Comparison of ENCODE assay signal across 26 cellular contexts in genomic region chr20:44098256-44098630, GRCh38.
DNase-seq lines count a peak whose midpoint lies in the region; ATAC-seq, FAIRE-seq and TF ChIP-seq lines count a peak whose summit lies in the region.
"Had no signal": no experiment of that assay in that cellular context is flagged by ENCODE, and none has a peak within 500 bp of the region (broad histone marks: within the 10 kb centered on the region; RNA-seq: fewer than 3 reads in every experiment).

No MANE protein-coding gene starts in this region.

- no peaks in the 10 kb centered on the region for H3K36me3 Mint-ChIP-seq in activated CD4-positive, alpha-beta T cell treated with anti-CD3 and anti-CD28 coated beads, Interleukin-2, amount 10 ng/mL, durations not matched to agents 24 days and 14 days (ENCODE audit: low read depth)
- H3K36me3 Mint-ChIP-seq: CD14-positive monocyte; CD8-positive, alpha-beta memory T cell had no signal

- no peaks in the 10 kb centered on the region for H3K4me1 Mint-ChIP-seq in activated CD4-positive, alpha-beta T cell treated with anti-CD3 and anti-CD28 coated beads, Interleukin-2, amount 10 ng/mL, durations not matched to agents 24 days and 14 days
- H3K4me1 Mint-ChIP-seq: CD14-positive monocyte; CD8-positive, alpha-beta memory T cell; GM23338; H9 had no signal

- CTCF ChIA-PET in K562 (lab: Yijun Ruan, JAX; ENCODE audit: low intra/inter-chr PET ratio): no interaction called here

- H3K4me2 ChIP-seq in K562 (ENCODE audit: insufficient read depth, low read length): no peak overlapping the region
- H3K4me2 ChIP-seq: BLaER1 treated with 17β-estradiol and CSF1 and Interleukin-3, amounts not matched to agents 10 nM and 100 nM; GM23338 had no signal

- no peaks in the 10 kb centered on the region for H3K79me2 ChIP-seq in K562 (ENCODE audit: control insufficient read depth, insufficient read depth, low read length)

- no peak overlapping the region for H3K27ac Mint-ChIP-seq in activated CD4-positive, alpha-beta T cell treated with anti-CD3 and anti-CD28 coated beads, Interleukin-2, amount 10 ng/mL, durations not matched to agents 24 days and 14 days
- H3K27ac Mint-ChIP-seq: CD14-positive monocyte; CD4-positive, alpha-beta T cell; GM23338 had no signal

- H3K9me1 ChIP-seq in K562 (ENCODE audit: control insufficient read depth, insufficient read depth, low read length): no peaks in the 10 kb centered on the region

- ATAC-seq in Right ventricle myocardium inferior: no peak
- ATAC-seq in K562: peak; percentile 37; the same call in 2 of the 3 replicates
- ATAC-seq: GM23338, HCT116 had no signal

- no peak for TF ChIP-seq EP300 in K562 (IDR thresholded peaks at IDR 0.05; ENCODE audit: low read length)

- peak overlapping the region; percentile 11 for H3K27ac ChIP-seq in cardiac muscle cell
- 0 out of 3 replicates have a peak overlapping the region, but pooled peaks have one; percentile 21 for H3K27ac ChIP-seq in K562 (ENCODE audit: extremely low read depth, low read depth, low read length)
- no peak overlapping the region for H3K27ac ChIP-seq in spleen
- H3K27ac ChIP-seq: 22Rv1; BLaER1 treated with 17β-estradiol and CSF1 and Interleukin-3, amounts not matched to agents 10 nM and 100 nM had no signal

- H4K20me1 ChIP-seq in K562 (replicated peaks; ENCODE audit: control insufficient read depth, insufficient read depth, low read length): 0 out of 2 replicates have a peak, but pooled peaks cover under 1% of the 10 kb centered on the region
- H4K20me1 ChIP-seq: BLaER1 treated with 17β-estradiol and CSF1 and Interleukin-3, amounts not matched to agents 10 nM and 100 nM had no signal

- H3K9ac ChIP-seq in K562 (ENCODE audit: insufficient read depth in 1 of 2, low read depth in 2 of 2, low read length in 2 of 2): no peak overlapping the region
- H3K9ac ChIP-seq: BLaER1 treated with 17β-estradiol and CSF1 and Interleukin-3, amounts not matched to agents 10 nM and 100 nM had no signal

- no peaks in the 10 kb centered on the region for H3K27me3 ChIP-seq in cardiac muscle cell
- no peaks in the 10 kb centered on the region; a peak in 1 of 5 replicates for H3K27me3 ChIP-seq in K562 (ENCODE audit: control insufficient read depth in 2 of 2, insufficient read depth in 2 of 2, low read length in 2 of 2)
- peaks cover 0 to 29% (median 4%) of the 10 kb centered on the region in 7 donors for H3K27me3 ChIP-seq in spleen (replicated peaks in 1 of 7)
- H3K27me3 ChIP-seq: BE2C had no signal

- intact Hi-C loops in Right ventricle myocardium inferior (cut with DNase I) (no loop called here), K562 (cut with micrococcal nuclease) (no loop called here), spleen (cut with DNase I; ENCODE audit: low total_unique reads) (no loop called here)
- intact Hi-C loops in activated CD4-positive, alpha-beta T cell treated with anti-CD3 and anti-CD28 coated beads, Interleukin-2, amount 10 ng/mL, durations not matched to agents 24 days and 14 days (cut with micrococcal nuclease): no loop called here

- in situ Hi-C loops in K562 (cut with MboI): no loop called here

- TF ChIP-seq POLR2A in K562 (conservative IDR thresholded peaks at IDR 0.05): no peak
- no peak for TF ChIP-seq POLR2A in spleen (IDR thresholded peaks at IDR 0.05)

- no peak for TF ChIP-seq RAD21 in K562 (CRISPR knock-in tag; conservative IDR thresholded peaks at IDR 0.05 in 1 of 2, IDR thresholded peaks at IDR 0.05 in 1 of 2)

- H3K4me1 ChIP-seq in cardiac muscle cell (ENCODE audit: low read depth) (peaks cover 12% of the 10 kb centered on the region), K562 (replicated peaks in 1 of 2; ENCODE audit: control insufficient read depth in 2 of 2, insufficient read depth in 2 of 2, low read length in 2 of 2) (peaks cover 7 to 9% of the 10 kb centered on the region in 2 experiments; a peak in 4 of 5 replicates), spleen (no peaks in the 10 kb centered on the region)
- H3K4me1 ChIP-seq: BE2C; BLaER1 treated with 17β-estradiol and CSF1 and Interleukin-3, amounts not matched to agents 10 nM and 100 nM had no signal

- peak overlapping the region; percentile 56 for H2AFZ ChIP-seq in K562 (ENCODE audit: low read depth, low read length)
- H2AFZ ChIP-seq: GM23338 had no signal

- TF ChIP-seq CTCF in cardiac muscle cell (IDR thresholded peaks at IDR 0.05; ENCODE audit: low read depth, low read length) (no peak), K562 (IDR thresholded peaks at IDR 0.05 in 2 of 3, conservative IDR thresholded peaks at IDR 0.05 in 1 of 3; ENCODE audit: insufficient read depth in 2 of 3, low read depth in 1 of 3, low read length in 3 of 3) (no peak), spleen (IDR thresholded peaks at IDR 0.05 in 8 of 11, conservative IDR thresholded peaks at IDR 0.05 in 3 of 11) (no peak)

- no peak overlapping the region for H3K4me3 Mint-ChIP-seq in activated CD4-positive, alpha-beta T cell treated with anti-CD3 and anti-CD28 coated beads, Interleukin-2, amount 10 ng/mL, durations not matched to agents 24 days and 14 days
- H3K4me3 Mint-ChIP-seq: CD14-positive monocyte; CD4-positive, alpha-beta T cell; CD8-positive, alpha-beta memory T cell; GM23338; H9 had no signal

- peaks cover 33% of the 10 kb centered on the region for H3K27me3 Mint-ChIP-seq in activated CD4-positive, alpha-beta T cell treated with anti-CD3 and anti-CD28 coated beads, Interleukin-2, amount 10 ng/mL, durations not matched to agents 24 days and 14 days

- H3K9me3 ChIP-seq in cardiac muscle cell (ENCODE audit: low read depth): no peaks in the 10 kb centered on the region
- H3K9me3 ChIP-seq in K562 (replicated peaks; ENCODE audit: control insufficient read depth, insufficient read depth, low read depth, low read length): no peaks in the 10 kb centered on the region
- peaks cover 0 to 17% (median 15%) of the 10 kb centered on the region in 8 donors for H3K9me3 ChIP-seq in spleen
- H3K9me3 ChIP-seq: BE2C had no signal

- 41% methylated on average over 6 of the region's 6 CpGs for WGBS in K562 (ENCODE audit: insufficient coverage, low coverage, missing lambda C conversion rate)
- WGBS in spleen, 5 donors: 77 to 92% (median 89%) methylated on average over 6 of the region's 6 CpGs

- H3K4me3 ChIP-seq in cardiac muscle cell: no peak overlapping the region
- no peak overlapping the region for H3K4me3 ChIP-seq in K562
- H3K4me3 ChIP-seq in spleen: no peak overlapping the region
- H3K4me3 ChIP-seq: BLaER1 treated with 17β-estradiol and CSF1 and Interleukin-3, amounts not matched to agents 10 nM and 100 nM; GM23338 had no signal

- no peak for FAIRE-seq in K562 (lab: Jason Lieb, UNC)
- FAIRE-seq: A204.1, D721Med, GM12891, GM18507 had no signal

- H3K36me3 ChIP-seq in cardiac muscle cell (no peaks in the 10 kb centered on the region), K562 (ENCODE audit: control insufficient read depth, insufficient read depth, low read length) (no peaks in the 10 kb centered on the region), spleen (no peaks in the 10 kb centered on the region)
- H3K36me3 ChIP-seq: BE2C; BLaER1 treated with 17β-estradiol and CSF1 and Interleukin-3, amounts not matched to agents 10 nM and 100 nM had no signal

- DNase-seq in cardiac muscle cell (ENCODE audit: low read depth in 1 of 2, low spot score in 1 of 2) (no peak), Right ventricle myocardium inferior (ENCODE audit: missing footprints) (no peak), K562 (ENCODE audit: extremely low read depth in 1 of 4, low spot score in 3 of 4) (no peak), mesenteric fat pad (ENCODE audit: low spot score) (peak; percentile 62), spleen (peak; percentile 3), hippocampal formation (lab: John Stamatoyannopoulos, UW) (no peak), NAMALWA (ENCODE audit: low spot score) (no peak)
- DNase-seq in activated CD4-positive, alpha-beta T cell treated with anti-CD3 and anti-CD28 coated beads, Interleukin-2, amount 10 ng/mL, durations not matched to agents 24 days and 14 days: no peak
- DNase-seq: AML-193; BE2C; CD4-positive, alpha-beta T cell; CD8-positive, alpha-beta memory T cell; DMS 273 treated with DMSO at 0.1 percent for 48 hours; DMS79; EL; GDM1; H9 had no signal

- no TSS peak for BruUV-seq in K562 (replicated peaks; lab: Mats Ljungman, UMichigan)

- H3K9me3 Mint-ChIP-seq in activated CD4-positive, alpha-beta T cell treated with anti-CD3 and anti-CD28 coated beads, Interleukin-2, amount 10 ng/mL, durations not matched to agents 24 days and 14 days: no peaks in the 10 kb centered on the region
- H3K9me3 Mint-ChIP-seq: GM23338, H9 had no signal

- POLR2A ChIA-PET in K562 (lab: Yijun Ruan, JAX): interaction anchor here (0.6 kb wide), 2 partner anchors 63 to 640 kb away, joined by 3 read pairs; no protein-coding TSS in a partner anchor

TF ChIP-seq in K562, 482 proteins besides CTCF, POLR2A, EP300 and RAD21:
- TF ChIP-seq SMAD4 (CRISPR knock-in tag; conservative IDR thresholded peaks at IDR 0.05) (0 out of 2 replicates have a peak, but pooled peaks have one; percentile 4), REST (CRISPR knock-in tag; IDR thresholded peaks at IDR 0.05; ENCODE audit: low read depth) (no peak)

Comparison
In these comparisons a context has a peak if more than half of its experiments do, and no peak if none do; other contexts are left out.
1. DNase-seq: peak in mesenteric fat pad (single experiment) and spleen (single experiment); none in cardiac muscle cell (0 of 2), Right ventricle myocardium inferior (single experiment), K562 (0 of 4), hippocampal formation (0 of 2), NAMALWA (single experiment) and activated CD4-positive, alpha-beta T cell treated with anti-CD3 and anti-CD28 coated beads, Interleukin-2, amount 10 ng/mL, durations not matched to agents 24 days and 14 days (single experiment).
2. H3K27ac ChIP-seq: peak in cardiac muscle cell (single experiment) and K562 (single experiment); none in spleen (0 of 8).